Comparison of ENCODE assay signal across 8 cellular contexts in the genomic region with DNA sequence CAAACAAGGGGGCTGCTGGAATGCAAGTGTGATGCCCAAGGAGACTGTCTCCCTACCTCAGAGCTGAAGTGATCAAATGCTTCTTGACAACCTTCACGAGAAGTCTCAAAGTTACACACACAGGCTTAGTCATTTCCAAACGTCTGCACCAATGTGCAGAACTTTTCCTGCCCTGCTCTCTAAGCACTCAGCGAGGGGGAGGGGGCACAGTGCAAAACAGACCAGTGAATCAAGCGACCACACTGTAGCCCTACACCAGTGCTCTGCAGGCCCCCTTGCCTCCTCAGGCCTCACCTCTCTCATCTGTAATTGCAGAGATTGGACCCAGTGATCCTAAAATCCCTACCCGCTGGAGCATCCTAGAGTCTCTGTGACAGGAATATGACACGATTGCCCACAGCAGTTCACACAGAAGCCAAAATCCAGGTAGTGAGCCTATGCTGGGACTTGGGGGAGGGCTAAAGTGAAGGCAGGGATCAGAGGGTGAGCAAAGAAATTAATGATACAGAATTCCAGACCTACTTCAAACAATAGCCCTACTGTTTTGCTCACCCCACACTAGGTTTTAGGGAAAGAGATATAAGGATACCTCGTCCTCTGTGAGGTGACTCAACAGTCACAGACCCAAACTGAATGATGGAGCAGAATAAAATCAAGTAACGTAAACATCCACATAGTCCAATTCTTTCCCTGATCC. TPM values are rescaled to one million over a fixed set of nuclear protein-coding genes. Genes with fewer than 3 reads are reported as not detected.
A peak's percentile ranks its signal among the peaks of the same experiment; 100 is the strongest.
DNase-seq lines count a peak whose midpoint lies in the region; ATAC-seq and TF ChIP-seq lines count a peak whose summit lies in the region.

No MANE protein-coding gene starts in this region.

- peaks cover 13% of the 10 kb centered on the region for H3K4me1 ChIP-seq in GM23338 (ENCODE audit: insufficient read depth)

- no peaks in the 10 kb centered on the region for H3K27me3 ChIP-seq in GM23338 (ENCODE audit: insufficient read depth)

- no peak overlapping the region for H3K4me2 ChIP-seq in GM23338

- H3K9me2 ChIP-seq in GM23338 (ENCODE audit: insufficient read depth), result no peaks in the 10 kb centered on the region

- H3K4me1 Mint-ChIP-seq in GM23338, result peaks cover 21% of the 10 kb centered on the region

- no peak for TF ChIP-seq CTCF in GM23338 (conservative IDR thresholded peaks at IDR 0.05; ENCODE audit: low read depth in 2 of 2)
- TF ChIP-seq CTCF in fibroblast of mammary gland (conservative IDR thresholded peaks at IDR 0.05; ENCODE audit: control insufficient read depth, insufficient read depth, low read depth, low read length), result no peak

- H4K20me1 ChIP-seq in GM23338 (replicated peaks; ENCODE audit: insufficient read depth), result no peaks in the 10 kb centered on the region

- 0 out of 2 replicates have a peak overlapping the region, but pooled peaks have one; percentile 32 for H3K27ac ChIP-seq in GM23338 (ENCODE audit: low read depth)

- no peak overlapping the region for H2AFZ ChIP-seq in GM23338

- peak; percentile 66 for ATAC-seq in GM23338
- ATAC-seq in HG03175 (IDR thresholded peaks at IDR 0.05; ENCODE audit: unreplicated experiment), result no peak

- H3K79me2 ChIP-seq in GM23338 (replicated peaks; ENCODE audit: insufficient read depth), result no peaks in the 10 kb centered on the region

- no peaks in the 10 kb centered on the region for H3K27me3 Mint-ChIP-seq in GM23338 (ENCODE audit: insufficient read depth, low read depth, poor library complexity)

- no peaks in the 10 kb centered on the region for H3F3A ChIP-seq in GM23338 (replicated peaks; ENCODE audit: low read depth)

- H3K4me3 Mint-ChIP-seq in GM23338, result no peak overlapping the region

- DNase-seq in GM23338 (ENCODE audit: low spot score) (no peak), fibroblast of mammary gland (ENCODE audit: low read depth) (peak; percentile 74), ACHN (no peak), NCI-H82 (lab: John Stamatoyannopoulos, UW) (no peak), OCI-M2 (lab: John Stamatoyannopoulos, UW; ENCODE audit: unreplicated experiment) (no peak)
- DNase-seq in activated CD4-positive, alpha-beta T cell treated with anti-CD3 and anti-CD28 coated beads for 48 hours, result peak; percentile 78
- DNase-seq in stimulated activated CD8-positive, alpha-beta memory T cell treated with anti-CD3 and anti-CD28 coated beads, Interleukin-4, amount 100 ng/mL, for 24 hours (ENCODE audit: low read depth), result peak; percentile 62

- H3K4me3 ChIP-seq in GM23338 (no peak overlapping the region), fibroblast of mammary gland (ENCODE audit: control insufficient read depth, low read depth, low read length) (peak overlapping the region; percentile 36)

- no peaks in the 10 kb centered on the region; the same call in 2 of the 3 replicates for H3K9me3 Mint-ChIP-seq in GM23338

- H3K36me3 Mint-ChIP-seq in GM23338 (ENCODE audit: low read depth), result no peaks in the 10 kb centered on the region

- in situ Hi-C loops in ACHN (cut with HindIII; ENCODE audit: low pct_ligation_motif_present, low pct_unique_long_range_greater_than_20kb, low sequenced_read_pairs), result no loop called here

- H3K27ac Mint-ChIP-seq in GM23338, result no peak overlapping the region

- no peaks in the 10 kb centered on the region for H3K36me3 ChIP-seq in GM23338 (ENCODE audit: insufficient read depth)

TF ChIP-seq in GM23338, 12 proteins besides CTCF, POLR2A, EP300 and RAD21 (continues in another document):
- no peak for TF ChIP-seq ETS1 (IDR thresholded peaks at IDR 0.05)
- TF ChIP-seq, protein P1, sequence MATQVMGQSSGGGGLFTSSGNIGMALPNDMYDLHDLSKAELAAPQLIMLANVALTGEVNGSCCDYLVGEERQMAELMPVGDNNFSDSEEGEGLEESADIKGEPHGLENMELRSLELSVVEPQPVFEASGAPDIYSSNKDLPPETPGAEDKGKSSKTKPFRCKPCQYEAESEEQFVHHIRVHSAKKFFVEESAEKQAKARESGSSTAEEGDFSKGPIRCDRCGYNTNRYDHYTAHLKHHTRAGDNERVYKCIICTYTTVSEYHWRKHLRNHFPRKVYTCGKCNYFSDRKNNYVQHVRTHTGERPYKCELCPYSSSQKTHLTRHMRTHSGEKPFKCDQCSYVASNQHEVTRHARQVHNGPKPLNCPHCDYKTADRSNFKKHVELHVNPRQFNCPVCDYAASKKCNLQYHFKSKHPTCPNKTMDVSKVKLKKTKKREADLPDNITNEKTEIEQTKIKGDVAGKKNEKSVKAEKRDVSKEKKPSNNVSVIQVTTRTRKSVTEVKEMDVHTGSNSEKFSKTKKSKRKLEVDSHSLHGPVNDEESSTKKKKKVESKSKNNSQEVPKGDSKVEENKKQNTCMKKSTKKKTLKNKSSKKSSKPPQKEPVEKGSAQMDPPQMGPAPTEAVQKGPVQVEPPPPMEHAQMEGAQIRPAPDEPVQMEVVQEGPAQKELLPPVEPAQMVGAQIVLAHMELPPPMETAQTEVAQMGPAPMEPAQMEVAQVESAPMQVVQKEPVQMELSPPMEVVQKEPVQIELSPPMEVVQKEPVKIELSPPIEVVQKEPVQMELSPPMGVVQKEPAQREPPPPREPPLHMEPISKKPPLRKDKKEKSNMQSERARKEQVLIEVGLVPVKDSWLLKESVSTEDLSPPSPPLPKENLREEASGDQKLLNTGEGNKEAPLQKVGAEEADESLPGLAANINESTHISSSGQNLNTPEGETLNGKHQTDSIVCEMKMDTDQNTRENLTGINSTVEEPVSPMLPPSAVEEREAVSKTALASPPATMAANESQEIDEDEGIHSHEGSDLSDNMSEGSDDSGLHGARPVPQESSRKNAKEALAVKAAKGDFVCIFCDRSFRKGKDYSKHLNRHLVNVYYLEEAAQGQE (IDR thresholded peaks at IDR 0.05; ENCODE audit: unreplicated experiment), result no peak
- no peak for TF ChIP-seq EZH2phosphoT487 (IDR thresholded peaks at IDR 0.05; ENCODE audit: unreplicated experiment)
- no peak for TF ChIP-seq POLR2AphosphoS5 (IDR thresholded peaks at IDR 0.05; ENCODE audit: low read depth)
- TF ChIP-seq CREB1 (CRISPR knock-in tag; IDR thresholded peaks at IDR 0.05; ENCODE audit: low read depth), result no peak
- TF ChIP-seq JUNB (IDR thresholded peaks at IDR 0.05; ENCODE audit: unreplicated experiment), result no peak
- no peak for TF ChIP-seq NANOG (IDR thresholded peaks at IDR 0.05; ENCODE audit: borderline replicate concordance)

RNA-seq across cellular contexts. Expression of gene ATXN1, which starts 56.4 kb away (rescaled TPM):
- total RNA-seq in GM23338 (2014; rRNA removed; shearing (Covaris generic)), result 8.2 and 9.1 TPM in 2 replicates
- 3.9 and 4.8 TPM in 2 replicates for polyA plus RNA-seq in GM23338 (2016; fragmentation: Nextera tagmentation; extraction: Ambion mirVana)

Comparison
In these comparisons a context has a peak if more than half of its experiments do, and no peak if none do; other contexts are left out.
1. DNase-seq: peak in activated CD4-positive, alpha-beta T cell treated with anti-CD3 and anti-CD28 coated beads for 48 hours (single experiment), fibroblast of mammary gland (single experiment) and stimulated activated CD8-positive, alpha-beta memory T cell treated with anti-CD3 and anti-CD28 coated beads, Interleukin-4, amount 100 ng/mL, for 24 hours (single experiment); none in GM23338 (single experiment), ACHN (single experiment), NCI-H82 (single experiment) and OCI-M2 (single experiment).